Comparison of ENCODE assay signal across 14 cellular contexts in the genomic region with DNA sequence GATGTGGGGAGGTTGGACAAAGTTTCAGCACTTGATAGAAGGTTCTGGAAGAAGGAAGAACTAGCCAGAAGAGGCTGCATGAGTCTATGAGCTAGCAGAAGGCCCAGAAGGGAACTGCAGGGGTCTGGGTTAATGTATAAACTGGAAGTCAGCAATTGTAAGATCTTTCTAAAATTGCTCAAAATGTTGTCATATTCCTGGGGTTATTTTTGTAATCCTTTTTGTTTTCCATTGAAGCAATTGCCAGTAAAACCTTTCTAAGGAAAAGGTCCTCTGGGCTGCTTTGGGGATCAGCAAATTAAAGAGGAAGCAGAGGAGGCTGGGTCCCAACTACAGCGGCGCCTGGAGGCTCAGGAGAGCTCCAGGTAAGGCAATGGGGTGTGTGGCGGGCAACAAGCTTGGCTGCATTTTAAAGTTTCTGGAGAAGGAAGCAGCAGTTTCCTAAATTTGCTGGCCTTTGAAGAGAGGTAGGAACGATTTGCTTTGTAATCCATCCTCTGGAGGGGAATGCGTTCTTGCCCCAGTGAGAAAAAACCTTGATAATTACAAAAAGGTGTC. TPM values are rescaled to one million over a fixed set of nuclear protein-coding genes. Genes with fewer than 3 reads are reported as not detected.
DNase-seq lines count a peak whose midpoint lies in the region; ATAC-seq and TF ChIP-seq lines count a peak whose summit lies in the region.
"Had no signal": no experiment of that assay in that cellular context is flagged by ENCODE, and none has a peak within 500 bp of the region (broad histone marks: within the 10 kb centered on the region; RNA-seq: fewer than 3 reads in every experiment).

No MANE protein-coding gene starts in this region.

- CTCF ChIA-PET in HCT116 (lab: Charles Lee) = no interaction called here

- 60 to 73% methylated on average over 5 of the region's 5 CpGs for WGBS in lung, 2 donors
- WGBS in testis, 2 donors = 55 to 60% methylated on average over 5 of the region's 5 CpGs
- 74% methylated on average over 5 of the region's 5 CpGs for WGBS in prostate gland

- H2AFZ ChIP-seq in HCT116 (ENCODE audit: low read depth, low read length, poor library complexity, severe bottlenecking) = no peak overlapping the region

- TF ChIP-seq CTCF in HCT116 (IDR thresholded peaks at IDR 0.05 in 2 of 3, conservative IDR thresholded peaks at IDR 0.05 in 1 of 3; ENCODE audit: borderline replicate concordance in 1 of 3, insufficient read depth in 1 of 3, low read depth in 2 of 3, low read length in 2 of 3) = no peak
- no peak for TF ChIP-seq CTCF in lung (IDR thresholded peaks at IDR 0.05; ENCODE audit: control extremely low read depth, extremely low read depth)
- no peak for TF ChIP-seq CTCF in testis (IDR thresholded peaks at IDR 0.05)
- no peak for TF ChIP-seq CTCF in prostate gland (IDR thresholded peaks at IDR 0.05)

- POLR2A ChIA-PET in HCT116 (lab: Charles Lee) = no interaction called here

- ATAC-seq in HCT116 (peak; percentile 13; the same call in 1 of the 2 replicates), lung (ENCODE audit: insufficient read depth, low FRiP score) (no peak), GM21576 (IDR thresholded peaks at IDR 0.05; ENCODE audit: unreplicated experiment) (no peak), HG03159 (IDR thresholded peaks at IDR 0.05; ENCODE audit: unreplicated experiment) (no peak)
- ATAC-seq: natural killer cell had no signal

- no peaks in the 10 kb centered on the region for H3K27me3 ChIP-seq in HCT116 (ENCODE audit: insufficient read depth, low read length)
- H3K27me3 ChIP-seq in lung (ENCODE audit: control insufficient read depth, insufficient read depth) = no peaks in the 10 kb centered on the region
- no peaks in the 10 kb centered on the region for H3K27me3 ChIP-seq in testis
- no peaks in the 10 kb centered on the region for H3K27me3 ChIP-seq in prostate gland (replicated peaks; ENCODE audit: insufficient read depth)

- TF ChIP-seq RAD21 in HCT116 (IDR thresholded peaks at IDR 0.05; ENCODE audit: low read depth) = no peak

- H3K9ac ChIP-seq in HCT116 (ENCODE audit: low read length) = no peak overlapping the region

- no peak for TF ChIP-seq POLR2A in HCT116 (IDR thresholded peaks at IDR 0.05; ENCODE audit: borderline replicate concordance, extremely low read depth, insufficient read depth, insufficient read length)
- no peak for TF ChIP-seq POLR2A in testis (IDR thresholded peaks at IDR 0.05)
- no peak for TF ChIP-seq POLR2A in prostate gland (IDR thresholded peaks at IDR 0.05)

- BruUV-seq in HCT116 (replicated peaks; lab: Mats Ljungman, UMichigan) = no TSS peak

- RAD21 ChIA-PET in HCT116 (lab: Charles Lee; ENCODE audit: low non-redundant PET in 1 of 2, low total read pairs in 2 of 2, uncharacterized antibody in 2 of 2, unreplicated experiment in 2 of 2) = no interaction called here

- no peak overlapping the region for H3K4me3 ChIP-seq in HCT116 (replicated peaks in 1 of 2; ENCODE audit: low read depth in 1 of 2, low read length in 2 of 2)
- no peak overlapping the region for H3K4me3 ChIP-seq in lung
- no peak overlapping the region for H3K4me3 ChIP-seq in testis
- H3K4me3 ChIP-seq in prostate gland = no peak overlapping the region

- H3K36me3 ChIP-seq in HCT116 (ENCODE audit: control insufficient read depth in 1 of 2, insufficient read depth in 2 of 2, low read length in 2 of 2) = no peaks in the 10 kb centered on the region
- peaks cover 0 to 6% of the 10 kb centered on the region in 2 donors for H3K36me3 ChIP-seq in lung (ENCODE audit: control insufficient read depth in 2 of 2, insufficient read depth in 2 of 2, low read length in 2 of 2)
- no peaks in the 10 kb centered on the region for H3K36me3 ChIP-seq in testis (ENCODE audit: low read depth, missing control alignments)
- no peaks in the 10 kb centered on the region for H3K36me3 ChIP-seq in prostate gland

- no peak for DNase-seq in HCT116 (ENCODE audit: low read depth, low spot score)
- DNase-seq in brain pericyte (ENCODE audit: low read depth, low spot score) = peak; percentile 64
- peak; percentile 26 for DNase-seq in lung (ENCODE audit: low spot score)
- DNase-seq in testis = no peak
- DNase-seq in prostate gland (ENCODE audit: low spot score) = no peak
- no peak for DNase-seq in HCEC 1CT
- DNase-seq: activated CD4-positive, alpha-beta T cell treated with anti-CD3 and anti-CD28 coated beads for 4 hours; activated effector memory CD4-positive, alpha-beta T cell treated with anti-CD3 and anti-CD28 coated beads, Interleukin-2, amount 50 U/mL, for 16 hours; natural killer cell; NCI-H524 had no signal

- no peaks in the 10 kb centered on the region for H3K9me3 ChIP-seq in HCT116 (ENCODE audit: control insufficient read depth in 1 of 2, insufficient read depth in 1 of 2, low read depth in 1 of 2, low read length in 2 of 2)
- H3K9me3 ChIP-seq in lung (ENCODE audit: control insufficient read depth in 2 of 2, insufficient read depth in 1 of 2, low read length in 1 of 2) = no peaks in the 10 kb centered on the region
- no peaks in the 10 kb centered on the region for H3K9me3 ChIP-seq in testis
- H3K9me3 ChIP-seq in prostate gland = no peaks in the 10 kb centered on the region

- H3K27ac ChIP-seq in HCT116 (ENCODE audit: low read depth, low read length) = no peak overlapping the region
- peak overlapping the region; percentile 72 to 83 for H3K27ac ChIP-seq in lung (ENCODE audit: low read depth in 1 of 2, low read length in 1 of 2)
- H3K27ac ChIP-seq in testis = peak overlapping the region; percentile 56 to 76
- H3K27ac ChIP-seq in prostate gland = peak overlapping the region in 1 of 2 donors; percentile 5

- intact Hi-C loops in HCT116 (cut with micrococcal nuclease) = no loop called here
- intact Hi-C loops in testis (cut with DNase I; ENCODE audit: low total_unique reads) = no loop called here
- intact Hi-C loops in prostate gland (cut with DNase I) = loop anchor here (5.0 kb wide), 1 partner anchor 45 kb away; no protein-coding TSS in a partner anchor

- no peaks in the 10 kb centered on the region for H3K9me2 ChIP-seq in HCT116 (ENCODE audit: insufficient read depth)

- peak overlapping the region; percentile 66 for H3K4me2 ChIP-seq in HCT116 (ENCODE audit: low read length)

- H3K4me1 ChIP-seq in HCT116 (ENCODE audit: control insufficient read depth in 1 of 2, insufficient read depth in 2 of 2, low read length in 2 of 2) (peaks cover 8 to 15% of the 10 kb centered on the region in 2 experiments; a peak in 3 of 4 replicates), lung (ENCODE audit: control insufficient read depth in 2 of 2, insufficient read depth in 2 of 2, low read length in 2 of 2) (peaks cover 10 to 16% of the 10 kb centered on the region in 2 donors), testis (peaks cover 28% of the 10 kb centered on the region), prostate gland (replicated peaks) (no peaks in the 10 kb centered on the region)

- no peaks in the 10 kb centered on the region for H3K79me2 ChIP-seq in HCT116 (ENCODE audit: insufficient read depth, low read length)

- H4K20me1 ChIP-seq in HCT116 (ENCODE audit: insufficient read depth) = no peaks in the 10 kb centered on the region

TF ChIP-seq in HCT116, 20 proteins besides CTCF, POLR2A, EP300 and RAD21 (continues in another document):
- TF ChIP-seq ZFX (IDR thresholded peaks at IDR 0.05) = no peak
- no peak for TF ChIP-seq EZH2 (IDR thresholded peaks at IDR 0.05)
- TF ChIP-seq SIN3A (IDR thresholded peaks at IDR 0.05; ENCODE audit: low read depth) = no peak
- TF ChIP-seq CEBPB (IDR thresholded peaks at IDR 0.05; ENCODE audit: low read depth) = no peak
- no peak for TF ChIP-seq POLR2AphosphoS5 (IDR thresholded peaks at IDR 0.05; ENCODE audit: low read depth, low read length)
- TF ChIP-seq EGR1 (IDR thresholded peaks at IDR 0.05; ENCODE audit: low read depth) = no peak
- TF ChIP-seq REST (IDR thresholded peaks at IDR 0.05; ENCODE audit: low read depth) = no peak
- no peak for TF ChIP-seq YY1 (IDR thresholded peaks at IDR 0.05; ENCODE audit: extremely low read depth, insufficient replicate concordance, low read depth, low read length)
- TF ChIP-seq EZH2phosphoT487 (IDR thresholded peaks at IDR 0.05; ENCODE audit: borderline replicate concordance) = no peak
- TF ChIP-seq SP1 (IDR thresholded peaks at IDR 0.05; ENCODE audit: low read depth) = no peak
- no peak for TF ChIP-seq SRF (IDR thresholded peaks at IDR 0.05; ENCODE audit: low read depth)

RNA-seq across cellular contexts. Expression of gene ADAMTS15, which starts 29.3 kb away (rescaled TPM):
- total RNA-seq in HCT116 (2021; ENCODE audit: unreplicated experiment) (0.44 TPM), lung (10 to 100 TPM; 17.6 to 22.9 TPM), testis (1 to 10 TPM; 2.7 to 2.8 TPM), prostate gland (1 to 10 TPM in 1 of 2 donors, under 1 TPM in 1; 0.59 to 1.5 TPM)
- 0.20 and 0.22 TPM in 2 replicates for polyA plus RNA-seq in HCT116 (2012)
- polyA plus RNA-seq in lung (1 to 10 TPM; 4.4 to 9.0 TPM), testis (ENCODE audit: insufficient read depth, low read depth, low replicate concordance) (5.7 TPM)
- total RNA-seq: SK-MEL-5 had no signal

RNA-seq across cellular contexts. Expression of gene ADAMTS8, which starts 49.3 kb away (rescaled TPM):
- total RNA-seq in HCT116 (2021; ENCODE audit: unreplicated experiment) (0.07 TPM), lung (10 to 100 TPM; 11.3 to 47.7 TPM), testis (under 1 TPM; 0.39 to 0.56 TPM), prostate gland (1 to 10 TPM in 1 of 2 donors, under 1 TPM in 1; 0.82 to 1.7 TPM)
- not detected in 2 replicates for polyA plus RNA-seq in HCT116 (2012)
- polyA plus RNA-seq in lung (10 to 100 TPM; 18.3 to 25.9 TPM), testis (ENCODE audit: insufficient read depth, low read depth, low replicate concordance) (1.2 TPM)
- total RNA-seq: dermis microvascular lymphatic vessel endothelial cell, natural killer cell had no signal

Comparison
In these comparisons a context has a peak if more than half of its experiments do, and no peak if none do; other contexts are left out.
1. DNase-seq: peak in brain pericyte (single experiment) and lung (single experiment); none in HCT116 (single experiment), testis (single experiment), prostate gland (single experiment) and HCEC 1CT (single experiment).
2. RNA of gene ADAMTS15, which starts 29.3 kb away (total RNA-seq): 17.6 to 22.9 TPM in lung; 2.7 to 2.8 TPM in testis, 0.59 to 1.5 TPM in prostate gland and 0.44 TPM in HCT116 (single experiment); every median in the first group is over 4 times any median in the second.
3. RNA of gene ADAMTS8, which starts 49.3 kb away (total RNA-seq): 11.3 to 47.7 TPM in lung; 0.82 to 1.7 TPM in prostate gland, 0.39 to 0.56 TPM in testis and 0.07 TPM in HCT116 (single experiment); every median in the first group is over 4 times any median in the second.